ENCODE assay signal across 2 cellular contexts in the genomic region with DNA sequence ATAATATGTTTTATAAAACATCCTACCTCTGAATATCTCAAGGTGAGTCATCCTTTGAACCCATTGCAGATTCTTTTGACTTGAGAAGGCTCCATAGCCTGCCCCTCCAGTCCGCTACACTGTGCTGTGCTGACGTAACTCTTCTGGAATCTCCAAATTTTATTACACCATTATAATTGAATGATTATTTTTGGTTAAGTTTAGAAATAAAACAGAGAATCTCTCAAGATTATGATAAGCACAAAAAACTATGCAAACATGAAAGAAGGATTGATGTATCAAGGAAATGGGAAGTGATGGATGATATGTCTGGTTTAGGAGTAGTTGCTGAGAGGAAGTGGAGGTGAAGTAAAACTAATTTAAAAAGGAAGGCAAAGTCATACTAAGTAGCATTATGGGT.
A peak's percentile ranks its signal among the peaks of the same experiment; 100 is the strongest.
TF ChIP-seq lines count a peak whose summit lies in the region.

No MANE protein-coding gene starts in this region.

TF ChIP-seq in SK-N-SH treated with all-trans-retinoic acid at 6 μM for 48 hours, 23 proteins besides CTCF, POLR2A, EP300 and RAD21 (continued from another document):
- TF ChIP-seq, protein P1, sequence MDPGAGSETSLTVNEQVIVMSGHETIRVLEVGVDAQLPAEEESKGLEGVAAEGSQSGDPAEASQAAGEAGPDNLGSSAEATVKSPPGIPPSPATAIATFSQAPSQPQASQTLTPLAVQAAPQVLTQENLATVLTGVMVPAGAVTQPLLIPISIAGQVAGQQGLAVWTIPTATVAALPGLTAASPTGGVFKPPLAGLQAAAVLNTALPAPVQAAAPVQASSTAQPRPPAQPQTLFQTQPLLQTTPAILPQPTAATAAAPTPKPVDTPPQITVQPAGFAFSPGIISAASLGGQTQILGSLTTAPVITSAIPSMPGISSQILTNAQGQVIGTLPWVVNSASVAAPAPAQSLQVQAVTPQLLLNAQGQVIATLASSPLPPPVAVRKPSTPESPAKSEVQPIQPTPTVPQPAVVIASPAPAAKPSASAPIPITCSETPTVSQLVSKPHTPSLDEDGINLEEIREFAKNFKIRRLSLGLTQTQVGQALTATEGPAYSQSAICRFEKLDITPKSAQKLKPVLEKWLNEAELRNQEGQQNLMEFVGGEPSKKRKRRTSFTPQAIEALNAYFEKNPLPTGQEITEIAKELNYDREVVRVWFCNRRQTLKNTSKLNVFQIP (CRISPR knock-in tag; IDR thresholded peaks at IDR 0.05; ENCODE audit: borderline replicate concordance, low read depth) = no peak
- TF ChIP-seq, protein P2, sequence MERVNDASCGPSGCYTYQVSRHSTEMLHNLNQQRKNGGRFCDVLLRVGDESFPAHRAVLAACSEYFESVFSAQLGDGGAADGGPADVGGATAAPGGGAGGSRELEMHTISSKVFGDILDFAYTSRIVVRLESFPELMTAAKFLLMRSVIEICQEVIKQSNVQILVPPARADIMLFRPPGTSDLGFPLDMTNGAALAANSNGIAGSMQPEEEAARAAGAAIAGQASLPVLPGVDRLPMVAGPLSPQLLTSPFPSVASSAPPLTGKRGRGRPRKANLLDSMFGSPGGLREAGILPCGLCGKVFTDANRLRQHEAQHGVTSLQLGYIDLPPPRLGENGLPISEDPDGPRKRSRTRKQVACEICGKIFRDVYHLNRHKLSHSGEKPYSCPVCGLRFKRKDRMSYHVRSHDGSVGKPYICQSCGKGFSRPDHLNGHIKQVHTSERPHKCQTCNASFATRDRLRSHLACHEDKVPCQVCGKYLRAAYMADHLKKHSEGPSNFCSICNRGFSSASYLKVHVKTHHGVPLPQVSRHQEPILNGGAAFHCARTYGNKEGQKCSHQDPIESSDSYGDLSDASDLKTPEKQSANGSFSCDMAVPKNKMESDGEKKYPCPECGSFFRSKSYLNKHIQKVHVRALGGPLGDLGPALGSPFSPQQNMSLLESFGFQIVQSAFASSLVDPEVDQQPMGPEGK (CRISPR knock-in tag; IDR thresholded peaks at IDR 0.05; ENCODE audit: borderline replicate concordance) = peak; percentile 63; the same call in 1 of the 2 replicates
- TF ChIP-seq ESRRG (CRISPR knock-in tag; IDR thresholded peaks at IDR 0.05) (no peak), OSR1 (CRISPR knock-in tag; IDR thresholded peaks at IDR 0.05) (no peak), ZNF565 (CRISPR knock-in tag; conservative IDR thresholded peaks at IDR 0.05; ENCODE audit: low read depth) (no peak)
- TF ChIP-seq, protein P3, sequence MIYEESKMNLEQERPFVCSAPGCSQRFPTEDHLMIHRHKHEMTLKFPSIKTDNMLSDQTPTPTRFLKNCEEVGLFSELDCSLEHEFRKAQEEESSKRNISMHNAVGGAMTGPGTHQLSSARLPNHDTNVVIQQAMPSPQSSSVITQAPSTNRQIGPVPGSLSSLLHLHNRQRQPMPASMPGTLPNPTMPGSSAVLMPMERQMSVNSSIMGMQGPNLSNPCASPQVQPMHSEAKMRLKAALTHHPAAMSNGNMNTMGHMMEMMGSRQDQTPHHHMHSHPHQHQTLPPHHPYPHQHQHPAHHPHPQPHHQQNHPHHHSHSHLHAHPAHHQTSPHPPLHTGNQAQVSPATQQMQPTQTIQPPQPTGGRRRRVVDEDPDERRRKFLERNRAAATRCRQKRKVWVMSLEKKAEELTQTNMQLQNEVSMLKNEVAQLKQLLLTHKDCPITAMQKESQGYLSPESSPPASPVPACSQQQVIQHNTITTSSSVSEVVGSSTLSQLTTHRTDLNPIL (CRISPR knock-in tag; IDR thresholded peaks at IDR 0.05; ENCODE audit: low read depth) = peak; percentile 96
- TF ChIP-seq, protein P4, sequence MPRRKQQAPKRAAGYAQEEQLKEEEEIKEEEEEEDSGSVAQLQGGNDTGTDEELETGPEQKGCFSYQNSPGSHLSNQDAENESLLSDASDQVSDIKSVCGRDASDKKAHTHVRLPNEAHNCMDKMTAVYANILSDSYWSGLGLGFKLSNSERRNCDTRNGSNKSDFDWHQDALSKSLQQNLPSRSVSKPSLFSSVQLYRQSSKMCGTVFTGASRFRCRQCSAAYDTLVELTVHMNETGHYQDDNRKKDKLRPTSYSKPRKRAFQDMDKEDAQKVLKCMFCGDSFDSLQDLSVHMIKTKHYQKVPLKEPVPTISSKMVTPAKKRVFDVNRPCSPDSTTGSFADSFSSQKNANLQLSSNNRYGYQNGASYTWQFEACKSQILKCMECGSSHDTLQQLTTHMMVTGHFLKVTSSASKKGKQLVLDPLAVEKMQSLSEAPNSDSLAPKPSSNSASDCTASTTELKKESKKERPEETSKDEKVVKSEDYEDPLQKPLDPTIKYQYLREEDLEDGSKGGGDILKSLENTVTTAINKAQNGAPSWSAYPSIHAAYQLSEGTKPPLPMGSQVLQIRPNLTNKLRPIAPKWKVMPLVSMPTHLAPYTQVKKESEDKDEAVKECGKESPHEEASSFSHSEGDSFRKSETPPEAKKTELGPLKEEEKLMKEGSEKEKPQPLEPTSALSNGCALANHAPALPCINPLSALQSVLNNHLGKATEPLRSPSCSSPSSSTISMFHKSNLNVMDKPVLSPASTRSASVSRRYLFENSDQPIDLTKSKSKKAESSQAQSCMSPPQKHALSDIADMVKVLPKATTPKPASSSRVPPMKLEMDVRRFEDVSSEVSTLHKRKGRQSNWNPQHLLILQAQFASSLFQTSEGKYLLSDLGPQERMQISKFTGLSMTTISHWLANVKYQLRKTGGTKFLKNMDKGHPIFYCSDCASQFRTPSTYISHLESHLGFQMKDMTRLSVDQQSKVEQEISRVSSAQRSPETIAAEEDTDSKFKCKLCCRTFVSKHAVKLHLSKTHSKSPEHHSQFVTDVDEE (CRISPR knock-in tag; IDR thresholded peaks at IDR 0.05) = 0 out of 2 replicates have a peak, but pooled peaks have one; percentile 14

TF ChIP-seq in SK-N-SH, 30 proteins besides CTCF, POLR2A, EP300 and RAD21 (continued from another document):
- TF ChIP-seq, protein P5, sequence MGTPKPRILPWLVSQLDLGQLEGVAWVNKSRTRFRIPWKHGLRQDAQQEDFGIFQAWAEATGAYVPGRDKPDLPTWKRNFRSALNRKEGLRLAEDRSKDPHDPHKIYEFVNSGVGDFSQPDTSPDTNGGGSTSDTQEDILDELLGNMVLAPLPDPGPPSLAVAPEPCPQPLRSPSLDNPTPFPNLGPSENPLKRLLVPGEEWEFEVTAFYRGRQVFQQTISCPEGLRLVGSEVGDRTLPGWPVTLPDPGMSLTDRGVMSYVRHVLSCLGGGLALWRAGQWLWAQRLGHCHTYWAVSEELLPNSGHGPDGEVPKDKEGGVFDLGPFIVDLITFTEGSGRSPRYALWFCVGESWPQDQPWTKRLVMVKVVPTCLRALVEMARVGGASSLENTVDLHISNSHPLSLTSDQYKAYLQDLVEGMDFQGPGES (IDR thresholded peaks at IDR 0.05; ENCODE audit: low read depth, low read length) = no peak
- TF ChIP-seq RFX5 (IDR thresholded peaks at IDR 0.05; ENCODE audit: low read length) = no peak
- TF ChIP-seq ELF1 (IDR thresholded peaks at IDR 0.05) = no peak
- TF ChIP-seq FOXM1 (IDR thresholded peaks at IDR 0.05; ENCODE audit: low read depth) = no peak
- no peak for TF ChIP-seq RXRA (IDR thresholded peaks at IDR 0.05; ENCODE audit: borderline replicate concordance, low read depth)
- TF ChIP-seq CHD2 (IDR thresholded peaks at IDR 0.05; ENCODE audit: low read length, partially characterized antibody) = no peak
- TF ChIP-seq POLR2AphosphoS5 (IDR thresholded peaks at IDR 0.05; ENCODE audit: low read depth, low read length) = no peak
- TF ChIP-seq MEF2A (IDR thresholded peaks at IDR 0.05; ENCODE audit: borderline replicate concordance, low read depth) = no peak
- TF ChIP-seq, protein P6, sequence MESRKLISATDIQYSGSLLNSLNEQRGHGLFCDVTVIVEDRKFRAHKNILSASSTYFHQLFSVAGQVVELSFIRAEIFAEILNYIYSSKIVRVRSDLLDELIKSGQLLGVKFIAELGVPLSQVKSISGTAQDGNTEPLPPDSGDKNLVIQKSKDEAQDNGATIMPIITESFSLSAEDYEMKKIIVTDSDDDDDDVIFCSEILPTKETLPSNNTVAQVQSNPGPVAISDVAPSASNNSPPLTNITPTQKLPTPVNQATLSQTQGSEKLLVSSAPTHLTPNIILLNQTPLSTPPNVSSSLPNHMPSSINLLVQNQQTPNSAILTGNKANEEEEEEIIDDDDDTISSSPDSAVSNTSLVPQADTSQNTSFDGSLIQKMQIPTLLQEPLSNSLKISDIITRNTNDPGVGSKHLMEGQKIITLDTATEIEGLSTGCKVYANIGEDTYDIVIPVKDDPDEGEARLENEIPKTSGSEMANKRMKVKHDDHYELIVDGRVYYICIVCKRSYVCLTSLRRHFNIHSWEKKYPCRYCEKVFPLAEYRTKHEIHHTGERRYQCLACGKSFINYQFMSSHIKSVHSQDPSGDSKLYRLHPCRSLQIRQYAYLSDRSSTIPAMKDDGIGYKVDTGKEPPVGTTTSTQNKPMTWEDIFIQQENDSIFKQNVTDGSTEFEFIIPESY (IDR thresholded peaks at IDR 0.05; ENCODE audit: borderline replicate concordance, low read depth) = no peak
